ENCODE assay signal across 8 cellular contexts in genomic region chr5:163564321-163564924, GRCh38. TPM values are rescaled to one million over a fixed set of nuclear protein-coding genes. Genes with fewer than 3 reads are reported as not detected.
DNase-seq lines count a peak whose midpoint lies in the region; ATAC-seq and TF ChIP-seq lines count a peak whose summit lies in the region.

No MANE protein-coding gene starts in this region.

- H3K4me1 Mint-ChIP-seq in CD4-positive, CD25-positive, alpha-beta regulatory T cell: peaks cover 0 to 31% (median 17%) of the 10 kb centered on the region in 4 donors

- no peak overlapping the region for H3K4me3 ChIP-seq in CD4-positive, CD25-positive, alpha-beta regulatory T cell (ENCODE audit: low read depth, low read length)
- no peak overlapping the region for H3K4me3 ChIP-seq in SU-DHL-6 (ENCODE audit: insufficient read depth, low read length, poor library complexity, severe bottlenecking)
- H3K4me3 ChIP-seq in right cardiac atrium (ENCODE audit: low read length): no peak overlapping the region
- no peak overlapping the region for H3K4me3 ChIP-seq in smooth muscle cell

- H3K4me2 ChIP-seq in SU-DHL-6 (ENCODE audit: low read depth, low read length, poor library complexity, severe bottlenecking) (no peak overlapping the region), smooth muscle cell (no peak overlapping the region)

- no peak overlapping the region for H3K27ac Mint-ChIP-seq in CD4-positive, CD25-positive, alpha-beta regulatory T cell

- no peak overlapping the region for H3K9ac ChIP-seq in SU-DHL-6 (ENCODE audit: low read length)
- no peak overlapping the region for H3K9ac ChIP-seq in smooth muscle cell (ENCODE audit: low read depth)

- DNase-seq in CD4-positive, CD25-positive, alpha-beta regulatory T cell: peak; percentile 42 to 66 (median 62)
- peak; percentile 9 for DNase-seq in HuH-7 (ENCODE audit: low spot score)
- DNase-seq in amygdala (lab: John Stamatoyannopoulos, UW): peak in 39 of 56 donors; percentile 1 to 82 (median 24)
- peak in 2 of 3 donors; percentile 22 to 46 for DNase-seq in right cardiac atrium
- DNase-seq in smooth muscle cell (lab: John Stamatoyannopoulos, UW; ENCODE audit: unreplicated experiment): no peak
- DNase-seq in GF-D8 (lab: John Stamatoyannopoulos, UW): no peak

- H3K27me3 Mint-ChIP-seq in CD4-positive, CD25-positive, alpha-beta regulatory T cell: peaks cover 54% of the 10 kb centered on the region

- no peaks in the 10 kb centered on the region for H3K36me3 Mint-ChIP-seq in CD4-positive, CD25-positive, alpha-beta regulatory T cell

- TF ChIP-seq CTCF in SU-DHL-6 (IDR thresholded peaks at IDR 0.05; ENCODE audit: insufficient read depth, low read length, poor library complexity, severe bottlenecking) (peak; percentile 78), smooth muscle cell (IDR thresholded peaks at IDR 0.05; ENCODE audit: borderline replicate concordance, insufficient read depth, poor library complexity, severe bottlenecking) (peak; percentile 87)

- intact Hi-C loops in right cardiac atrium (cut with DNase I): loop anchor here in 3 of 4 donors (5.0 to 10.0 kb wide), 4 partner anchors 938 to 1650 kb away; no protein-coding TSS in a partner anchor

- peaks cover 44% of the 10 kb centered on the region for H3K27me3 ChIP-seq in CD4-positive, CD25-positive, alpha-beta regulatory T cell (ENCODE audit: control insufficient read depth, insufficient read depth, low read length)
- no peaks in the 10 kb centered on the region for H3K27me3 ChIP-seq in SU-DHL-6 (ENCODE audit: low read length)
- H3K27me3 ChIP-seq in right cardiac atrium (ENCODE audit: control insufficient read depth, insufficient read depth): no peaks in the 10 kb centered on the region
- H3K27me3 ChIP-seq in smooth muscle cell (ENCODE audit: low read depth): peaks cover 36% of the 10 kb centered on the region

- no peaks in the 10 kb centered on the region for H3K9me2 ChIP-seq in SU-DHL-6 (replicated peaks; ENCODE audit: insufficient read depth, low read length)

- H3K4me1 ChIP-seq in CD4-positive, CD25-positive, alpha-beta regulatory T cell (ENCODE audit: control insufficient read depth, insufficient read depth, low read length, poor library complexity, severe bottlenecking): peaks cover 15% of the 10 kb centered on the region
- H3K4me1 ChIP-seq in right cardiac atrium (ENCODE audit: control insufficient read depth, insufficient read depth, low read length): peaks cover 3% of the 10 kb centered on the region
- peaks cover 11% of the 10 kb centered on the region for H3K4me1 ChIP-seq in smooth muscle cell (ENCODE audit: low read depth)

- no peak overlapping the region for H3K4me3 Mint-ChIP-seq in CD4-positive, CD25-positive, alpha-beta regulatory T cell

- no peaks in the 10 kb centered on the region for H3K36me3 ChIP-seq in CD4-positive, CD25-positive, alpha-beta regulatory T cell (ENCODE audit: control insufficient read depth, insufficient read depth, low read length)
- no peaks in the 10 kb centered on the region for H3K36me3 ChIP-seq in SU-DHL-6 (ENCODE audit: low read length)
- no peaks in the 10 kb centered on the region for H3K36me3 ChIP-seq in smooth muscle cell (ENCODE audit: low read depth)

- peak in 1 of 2 donors; percentile 53 for ATAC-seq in CD4-positive, CD25-positive, alpha-beta regulatory T cell (ENCODE audit: low read depth in 2 of 2)
- ATAC-seq in GM19035 (IDR thresholded peaks at IDR 0.05; ENCODE audit: unreplicated experiment): peak; percentile 47
- ATAC-seq in right cardiac atrium: peak in 1 of 2 donors; percentile 46

- H3F3A ChIP-seq in SU-DHL-6 (ENCODE audit: insufficient read depth): no peaks in the 10 kb centered on the region
- no peaks in the 10 kb centered on the region for H3F3A ChIP-seq in smooth muscle cell (ENCODE audit: low read depth)

- no peaks in the 10 kb centered on the region for H3K9me3 ChIP-seq in CD4-positive, CD25-positive, alpha-beta regulatory T cell (ENCODE audit: control insufficient read depth in 2 of 2, low read length in 2 of 2)
- H3K9me3 ChIP-seq in SU-DHL-6 (ENCODE audit: insufficient read depth, low read length): no peaks in the 10 kb centered on the region
- no peaks in the 10 kb centered on the region for H3K9me3 ChIP-seq in right cardiac atrium (ENCODE audit: control insufficient read depth, low read length)
- no peaks in the 10 kb centered on the region for H3K9me3 ChIP-seq in smooth muscle cell (replicated peaks; ENCODE audit: low read depth)

- peaks cover 0 to 2% (median 0%) of the 10 kb centered on the region in 7 donors for H3K9me3 Mint-ChIP-seq in CD4-positive, CD25-positive, alpha-beta regulatory T cell

- H4K20me1 ChIP-seq in SU-DHL-6 (ENCODE audit: low read depth, low read length) (no peaks in the 10 kb centered on the region), smooth muscle cell (ENCODE audit: low read depth) (no peaks in the 10 kb centered on the region)

- H3K27ac ChIP-seq in CD4-positive, CD25-positive, alpha-beta regulatory T cell (ENCODE audit: insufficient read depth, low read length, poor library complexity, severe bottlenecking): no peak overlapping the region
- H3K27ac ChIP-seq in SU-DHL-6 (ENCODE audit: low read depth, low read length) (no peak overlapping the region), right cardiac atrium (ENCODE audit: low read length) (no peak overlapping the region), smooth muscle cell (ENCODE audit: low read depth) (no peak overlapping the region)

- H3K79me2 ChIP-seq in SU-DHL-6 (ENCODE audit: insufficient read depth, low read length) (no peaks in the 10 kb centered on the region), smooth muscle cell (ENCODE audit: low read depth) (no peaks in the 10 kb centered on the region)

- H2AFZ ChIP-seq in SU-DHL-6 (ENCODE audit: low read depth, low read length, severe bottlenecking) (no peak overlapping the region), smooth muscle cell (ENCODE audit: low read depth) (no peak overlapping the region)

- WGBS in right cardiac atrium: 12% methylated on average over 7 of the region's 7 CpGs
- 13% methylated on average over 7 of the region's 7 CpGs for WGBS in smooth muscle cell (ENCODE audit: low lambda C conversion rate)

RNA-seq across cellular contexts. Expression of gene MAT2B, which starts 59.0 kb away (rescaled TPM):
- total RNA-seq in CD4-positive, CD25-positive, alpha-beta regulatory T cell: 88.9 TPM
- polyA plus RNA-seq in CD4-positive, CD25-positive, alpha-beta regulatory T cell: 100 to 1,000 TPM; 362 to 444 (median 424) TPM
- 10 to 100 TPM; 60.5 to 90.4 (median 75.3) TPM for total RNA-seq in right cardiac atrium
- polyA plus RNA-seq in right cardiac atrium: 68.2 TPM
- total RNA-seq in smooth muscle cell: 63.2 and 64.8 TPM in 2 replicates
- 41.0 and 43.3 TPM in 2 replicates for polyA plus RNA-seq in smooth muscle cell

Comparison
In these comparisons a context has a peak if more than half of its experiments do, and no peak if none do; other contexts are left out.
1. DNase-seq: peak in CD4-positive, CD25-positive, alpha-beta regulatory T cell (3 of 3), HuH-7 (single experiment), amygdala (39 of 56) and right cardiac atrium (2 of 3); none in smooth muscle cell (single experiment) and GF-D8 (single experiment).